In genomic region chr1:86154581-86155060, GRCh38 we compare ENCODE assay signal across 10 cellular contexts. TPM values are rescaled to one million over a fixed set of nuclear protein-coding genes. Genes with fewer than 3 reads are reported as not detected.
A peak's percentile ranks its signal among the peaks of the same experiment; 100 is the strongest.
DNase-seq lines count a peak whose midpoint lies in the region; TF ChIP-seq lines count a peak whose summit lies in the region.
"Had no signal": no experiment of that assay in that cellular context is flagged by ENCODE, and none has a peak within 500 bp of the region (broad histone marks: within the 10 kb centered on the region; RNA-seq: fewer than 3 reads in every experiment).

No MANE protein-coding gene starts in this region.

- H3K9me2 ChIP-seq in MM.1S (replicated peaks; ENCODE audit: insufficient read depth, low read length) = no peaks in the 10 kb centered on the region

- H3F3A ChIP-seq in MM.1S (ENCODE audit: insufficient read depth, low read length) = no peaks in the 10 kb centered on the region

- H3K27ac ChIP-seq in ectodermal cell (ENCODE audit: insufficient read depth, low read depth, low read length, poor library complexity, severe bottlenecking) (no peak overlapping the region), MM.1S (ENCODE audit: low read length) (no peak overlapping the region)
- H3K27ac ChIP-seq: HL-60 had no signal

- H3K4me2 ChIP-seq in MM.1S (ENCODE audit: low read depth, low read length) = no peak overlapping the region

- peaks cover 52% of the 10 kb centered on the region for H3K27me3 ChIP-seq in ectodermal cell (ENCODE audit: control insufficient read depth, insufficient read depth, low read length, poor library complexity, severe bottlenecking)
- H3K27me3 ChIP-seq in MM.1S (replicated peaks; ENCODE audit: insufficient read depth, low read length) = no peaks in the 10 kb centered on the region

- no peak overlapping the region for H3K9ac ChIP-seq in MM.1S (ENCODE audit: low read length)

- H3K9me3 ChIP-seq in ectodermal cell (ENCODE audit: control insufficient read depth, low read length) (no peaks in the 10 kb centered on the region), MM.1S (replicated peaks; ENCODE audit: insufficient read depth, low read length) (no peaks in the 10 kb centered on the region)

- H3K36me3 ChIP-seq in ectodermal cell (ENCODE audit: control insufficient read depth, insufficient read depth, low read length) (no peaks in the 10 kb centered on the region), MM.1S (replicated peaks; ENCODE audit: insufficient read depth, low read length) (no peaks in the 10 kb centered on the region)

- H4K20me1 ChIP-seq in MM.1S (ENCODE audit: insufficient read depth, low read length) = no peaks in the 10 kb centered on the region

- peaks cover 16% of the 10 kb centered on the region for H3K4me1 ChIP-seq in ectodermal cell (ENCODE audit: control insufficient read depth, insufficient read depth, low read length)
- no peaks in the 10 kb centered on the region for H3K4me1 ChIP-seq in MM.1S (ENCODE audit: low read length)

- no peak for TF ChIP-seq CTCF in MM.1S (IDR thresholded peaks at IDR 0.05; ENCODE audit: low read length)

- H3K79me2 ChIP-seq in MM.1S (ENCODE audit: low read length) = no peaks in the 10 kb centered on the region

- no peak overlapping the region for H2AFZ ChIP-seq in MM.1S (ENCODE audit: low read length)

- 5 to 6% methylated on average over 21 of the region's 21 CpGs for WGBS in ectodermal cell, 2 experiments

- peak overlapping the region; percentile 17 for H3K4me3 ChIP-seq in ectodermal cell (ENCODE audit: insufficient read depth, low read depth, low read length)
- no peak overlapping the region for H3K4me3 ChIP-seq in MM.1S (ENCODE audit: low read length)

- peak; percentile 93 for DNase-seq in M059J (ENCODE audit: low read depth)
- DNase-seq in left kidney (ENCODE audit: low read depth, low spot score) = peak; percentile 56
- DNase-seq in ureter (ENCODE audit: low spot score) = peak; percentile 41
- no peak for DNase-seq in kidney glomerular epithelial cell (lab: John Stamatoyannopoulos, UW)
- no peak for DNase-seq in MM.1S
- no peak for DNase-seq in OCI-M1 (lab: John Stamatoyannopoulos, UW)
- DNase-seq: NCI-H510A treated with DMSO at 0.1 percent for 48 hours had no signal

RNA-seq across cellular contexts. Expression of gene COL24A1, which starts 2.0 kb away (rescaled TPM):
- 0.69 and 2.2 TPM in 2 replicates for total RNA-seq in M059J (2014; rRNA removed; shearing (Covaris generic))
- 0.06 TPM for polyA plus RNA-seq in ectodermal cell (2013, experiment 1 of 4)
- 0.30 TPM for polyA plus RNA-seq in ectodermal cell (2013, experiment 2 of 4)
- polyA plus RNA-seq in ectodermal cell (2013, experiment 3 of 4) = not detected
- 0.28 TPM for polyA plus RNA-seq in ectodermal cell (2013, experiment 4 of 4)
- 5.8 TPM for total RNA-seq in ureter
- total RNA-seq: activated naive CD4-positive, alpha-beta T cell treated with anti-CD3 and anti-CD28 coated beads, Interleukin-2, amount 50 U/mL, for 72 hours had no signal

Comparison
In these comparisons a context has a peak if more than half of its experiments do, and no peak if none do; other contexts are left out.
1. DNase-seq: peak in M059J (single experiment), left kidney (single experiment) and ureter (single experiment); none in kidney glomerular epithelial cell (single experiment), MM.1S (single experiment) and OCI-M1 (single experiment).